Comparison of ENCODE assay signal across 1 cellular context in genomic region chr19:19320362-19321142, GRCh38.
TF ChIP-seq lines count a peak whose summit lies in the region.

Gene MAU2, plus strand, starts transcription at chr19:19320829. Its CDS starts 31 bp downstream, at chr19:19320860.
A gene with protein sequence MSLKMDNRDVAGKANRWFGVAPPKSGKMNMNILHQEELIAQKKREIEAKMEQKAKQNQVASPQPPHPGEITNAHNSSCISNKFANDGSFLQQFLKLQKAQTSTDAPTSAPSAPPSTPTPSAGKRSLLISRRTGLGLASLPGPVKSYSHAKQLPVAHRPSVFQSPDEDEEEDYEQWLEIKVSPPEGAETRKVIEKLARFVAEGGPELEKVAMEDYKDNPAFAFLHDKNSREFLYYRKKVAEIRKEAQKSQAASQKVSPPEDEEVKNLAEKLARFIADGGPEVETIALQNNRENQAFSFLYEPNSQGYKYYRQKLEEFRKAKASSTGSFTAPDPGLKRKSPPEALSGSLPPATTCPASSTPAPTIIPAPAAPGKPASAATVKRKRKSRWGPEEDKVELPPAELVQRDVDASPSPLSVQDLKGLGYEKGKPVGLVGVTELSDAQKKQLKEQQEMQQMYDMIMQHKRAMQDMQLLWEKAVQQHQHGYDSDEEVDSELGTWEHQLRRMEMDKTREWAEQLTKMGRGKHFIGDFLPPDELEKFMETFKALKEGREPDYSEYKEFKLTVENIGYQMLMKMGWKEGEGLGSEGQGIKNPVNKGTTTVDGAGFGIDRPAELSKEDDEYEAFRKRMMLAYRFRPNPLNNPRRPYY (minus strand): TSS chr19:19320509. CDS start chr19:19320496, 13 bp downstream.

TF ChIP-seq in HepG2, 621 proteins besides CTCF, POLR2A, EP300 and RAD21 (continued from another document):
- peak; percentile 18; the same call in 1 of the 2 replicates for TF ChIP-seq TRAFD1 (CRISPR knock-in tag; IDR thresholded peaks at IDR 0.05; ENCODE audit: borderline replicate concordance)
- TF ChIP-seq, protein P1, sequence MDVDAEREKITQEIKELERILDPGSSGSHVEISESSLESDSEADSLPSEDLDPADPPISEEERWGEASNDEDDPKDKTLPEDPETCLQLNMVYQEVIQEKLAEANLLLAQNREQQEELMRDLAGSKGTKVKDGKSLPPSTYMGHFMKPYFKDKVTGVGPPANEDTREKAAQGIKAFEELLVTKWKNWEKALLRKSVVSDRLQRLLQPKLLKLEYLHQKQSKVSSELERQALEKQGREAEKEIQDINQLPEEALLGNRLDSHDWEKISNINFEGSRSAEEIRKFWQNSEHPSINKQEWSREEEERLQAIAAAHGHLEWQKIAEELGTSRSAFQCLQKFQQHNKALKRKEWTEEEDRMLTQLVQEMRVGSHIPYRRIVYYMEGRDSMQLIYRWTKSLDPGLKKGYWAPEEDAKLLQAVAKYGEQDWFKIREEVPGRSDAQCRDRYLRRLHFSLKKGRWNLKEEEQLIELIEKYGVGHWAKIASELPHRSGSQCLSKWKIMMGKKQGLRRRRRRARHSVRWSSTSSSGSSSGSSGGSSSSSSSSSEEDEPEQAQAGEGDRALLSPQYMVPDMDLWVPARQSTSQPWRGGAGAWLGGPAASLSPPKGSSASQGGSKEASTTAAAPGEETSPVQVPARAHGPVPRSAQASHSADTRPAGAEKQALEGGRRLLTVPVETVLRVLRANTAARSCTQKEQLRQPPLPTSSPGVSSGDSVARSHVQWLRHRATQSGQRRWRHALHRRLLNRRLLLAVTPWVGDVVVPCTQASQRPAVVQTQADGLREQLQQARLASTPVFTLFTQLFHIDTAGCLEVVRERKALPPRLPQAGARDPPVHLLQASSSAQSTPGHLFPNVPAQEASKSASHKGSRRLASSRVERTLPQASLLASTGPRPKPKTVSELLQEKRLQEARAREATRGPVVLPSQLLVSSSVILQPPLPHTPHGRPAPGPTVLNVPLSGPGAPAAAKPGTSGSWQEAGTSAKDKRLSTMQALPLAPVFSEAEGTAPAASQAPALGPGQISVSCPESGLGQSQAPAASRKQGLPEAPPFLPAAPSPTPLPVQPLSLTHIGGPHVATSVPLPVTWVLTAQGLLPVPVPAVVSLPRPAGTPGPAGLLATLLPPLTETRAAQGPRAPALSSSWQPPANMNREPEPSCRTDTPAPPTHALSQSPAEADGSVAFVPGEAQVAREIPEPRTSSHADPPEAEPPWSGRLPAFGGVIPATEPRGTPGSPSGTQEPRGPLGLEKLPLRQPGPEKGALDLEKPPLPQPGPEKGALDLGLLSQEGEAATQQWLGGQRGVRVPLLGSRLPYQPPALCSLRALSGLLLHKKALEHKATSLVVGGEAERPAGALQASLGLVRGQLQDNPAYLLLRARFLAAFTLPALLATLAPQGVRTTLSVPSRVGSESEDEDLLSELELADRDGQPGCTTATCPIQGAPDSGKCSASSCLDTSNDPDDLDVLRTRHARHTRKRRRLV (CRISPR knock-in tag; IDR thresholded peaks at IDR 0.05): 0 out of 2 replicates have a peak, but pooled peaks have one; percentile 27
- TF ChIP-seq ZNF367 (CRISPR knock-in tag; IDR thresholded peaks at IDR 0.05; ENCODE audit: borderline replicate concordance): no peak; the same call in 1 of the 2 replicates
- peak; percentile 74 for TF ChIP-seq NFYB (CRISPR knock-in tag; IDR thresholded peaks at IDR 0.05)
- no peak for TF ChIP-seq ZBTB21 (CRISPR knock-in tag; IDR thresholded peaks at IDR 0.05)
- peak; percentile 67; the same call in 1 of the 2 replicates for TF ChIP-seq NR2C2 (CRISPR knock-in tag; IDR thresholded peaks at IDR 0.05; ENCODE audit: borderline replicate concordance)
- peak; percentile 63 for TF ChIP-seq ZNF136 (CRISPR knock-in tag; IDR thresholded peaks at IDR 0.05; ENCODE audit: low read depth)
- TF ChIP-seq KIAA2018 (CRISPR knock-in tag; IDR thresholded peaks at IDR 0.05; ENCODE audit: borderline replicate concordance): no peak
- TF ChIP-seq DR1 (CRISPR knock-in tag; IDR thresholded peaks at IDR 0.05): peak; percentile 79; the same call in 1 of the 2 replicates
- no peak for TF ChIP-seq ZNF33A (CRISPR knock-in tag; IDR thresholded peaks at IDR 0.05; ENCODE audit: borderline replicate concordance)
- peak; percentile 53 for TF ChIP-seq NKX3-1 (CRISPR knock-in tag; IDR thresholded peaks at IDR 0.05)
- no peak for TF ChIP-seq ATRX (CRISPR knock-in tag; IDR thresholded peaks at IDR 0.05; ENCODE audit: borderline replicate concordance)
- no peak for TF ChIP-seq SMAD9 (CRISPR knock-in tag; IDR thresholded peaks at IDR 0.05)
- no peak for TF ChIP-seq TOE1 (CRISPR knock-in tag; IDR thresholded peaks at IDR 0.05)
- 0 out of 2 replicates have a peak, but pooled peaks have one; percentile 52 for TF ChIP-seq ZBTB38 (CRISPR knock-in tag; IDR thresholded peaks at IDR 0.05)
